In genomic region chr19:49338691-49339363, GRCh38 we compare ENCODE assay signal across 9 cellular contexts. TPM values are rescaled to one million over a fixed set of nuclear protein-coding genes. Genes with fewer than 3 reads are reported as not detected.
DNase-seq lines count a peak whose midpoint lies in the region; ATAC-seq and TF ChIP-seq lines count a peak whose summit lies in the region.
"Had no signal": no experiment of that assay in that cellular context is flagged by ENCODE, and none has a peak within 500 bp of the region (broad histone marks: within the 10 kb centered on the region; RNA-seq: fewer than 3 reads in every experiment).

No MANE protein-coding gene starts in this region.

- peak overlapping the region; percentile 92 for H3K27ac ChIP-seq in stomach smooth muscle (ENCODE audit: low read length)

- intact Hi-C loops in left colon (cut with DNase I, micrococcal nuclease): no loop called here

- ATAC-seq in left colon: peak; percentile 85

- H3K27me3 ChIP-seq in BE2C (no peaks in the 10 kb centered on the region), stomach smooth muscle (ENCODE audit: control insufficient read depth in 1 of 2, insufficient read depth in 2 of 2, low read length in 2 of 2) (no peaks in the 10 kb centered on the region)

- H3K9me3 ChIP-seq in BE2C: no peaks in the 10 kb centered on the region; the same call in 1 of the 2 replicates
- no peaks in the 10 kb centered on the region for H3K9me3 ChIP-seq in stomach smooth muscle (ENCODE audit: control insufficient read depth in 2 of 2, low read length in 2 of 2)

- TF ChIP-seq CTCF in BE2C (IDR thresholded peaks at IDR 0.05; ENCODE audit: low read depth, low read length) (no peak), cardiac fibroblast (IDR thresholded peaks at IDR 0.05; ENCODE audit: low read depth, low read length) (no peak)

- H3K4me1 ChIP-seq in BE2C (no peaks in the 10 kb centered on the region; the same call in 1 of the 2 replicates), stomach smooth muscle (ENCODE audit: control insufficient read depth, insufficient read depth, low read length) (peaks cover 18% of the 10 kb centered on the region)

- H3K36me3 ChIP-seq in BE2C (no peaks in the 10 kb centered on the region), stomach smooth muscle (ENCODE audit: control insufficient read depth in 2 of 2, insufficient read depth in 2 of 2, low read length in 2 of 2) (peaks cover 4 to 20% of the 10 kb centered on the region in 2 donors)

- DNase-seq in BE2C (peak; percentile 41), HuH-7.5 (ENCODE audit: low spot score) (peak; percentile 49), cardiac fibroblast (ENCODE audit: low read depth in 2 of 2) (peak; percentile 34 to 50), left colon (peak; percentile 91 to 95), cortex of kidney (lab: John Stamatoyannopoulos, UW) (no peak), HCEC 1CT (no peak), SKM-1 (lab: John Stamatoyannopoulos, UW; ENCODE audit: unreplicated experiment) (no peak)

- H3K4me3 ChIP-seq in BE2C (ENCODE audit: low read depth, low read length) (no peak overlapping the region), cardiac fibroblast (replicated peaks in 1 of 2; ENCODE audit: low read depth in 2 of 2, low read length in 2 of 2) (peak overlapping the region; percentile 28 to 29), stomach smooth muscle (ENCODE audit: low read length in 2 of 2) (peak overlapping the region; percentile 64 to 76)

- peak overlapping the region; percentile 48 to 64 for H3K9ac ChIP-seq in stomach smooth muscle (ENCODE audit: low read length in 2 of 2)

RNA-seq across cellular contexts. Expression of gene CD37, which starts 3.6 kb away (rescaled TPM):
- polyA plus RNA-seq in BE2C (2012; ENCODE audit: insufficient read depth, insufficient read length, low read depth): 1.2 TPM
- 1 to 10 TPM; 5.6 to 9.6 TPM for total RNA-seq in left colon
- total RNA-seq: dermis microvascular lymphatic vessel endothelial cell had no signal

RNA-seq across cellular contexts. Expression of gene SLC6A16, which starts 13.8 kb away (rescaled TPM):
- polyA plus RNA-seq in BE2C (2012; ENCODE audit: insufficient read depth, insufficient read length, low read depth): 0.74 TPM
- under 1 TPM; 0.43 to 0.50 TPM for total RNA-seq in left colon

RNA-seq across cellular contexts. Expression of gene TEAD2, which starts 23.4 kb away (rescaled TPM):
- polyA plus RNA-seq in BE2C (2012; ENCODE audit: insufficient read depth, insufficient read length, low read depth): 2.3 TPM
- 10 to 100 TPM; 11.8 to 18.0 TPM for total RNA-seq in left colon

RNA-seq across cellular contexts. Expression of gene DKKL1, which starts 24.9 kb away (rescaled TPM):
- not detected for polyA plus RNA-seq in BE2C (2012; ENCODE audit: insufficient read depth, insufficient read length, low read depth)
- total RNA-seq in left colon: not detected

RNA-seq across cellular contexts. Expression of gene KASH5, which starts 49.2 kb away (rescaled TPM):
- polyA plus RNA-seq in BE2C (2012; ENCODE audit: insufficient read depth, insufficient read length, low read depth): not detected
- not detected for total RNA-seq in left colon
- total RNA-seq: dermis microvascular lymphatic vessel endothelial cell had no signal

Comparison
In these comparisons a context has a peak if more than half of its experiments do, and no peak if none do; other contexts are left out.
1. DNase-seq: peak in BE2C (single experiment), HuH-7.5 (single experiment), cardiac fibroblast (2 of 2) and left colon (2 of 2); none in cortex of kidney (single experiment), HCEC 1CT (single experiment) and SKM-1 (single experiment).